ENCODE assay signal across 21 cellular contexts in genomic region chr7:121382479-121382878, GRCh38. TPM values are rescaled to one million over a fixed set of nuclear protein-coding genes. Genes with fewer than 3 reads are reported as not detected.
DNase-seq lines count a peak whose midpoint lies in the region; ATAC-seq, FAIRE-seq and TF ChIP-seq lines count a peak whose summit lies in the region.
"Had no signal": no experiment of that assay in that cellular context is flagged by ENCODE, and none has a peak within 500 bp of the region (broad histone marks: within the 10 kb centered on the region; RNA-seq: fewer than 3 reads in every experiment).

No MANE protein-coding gene starts in this region.

- TF ChIP-seq POLR2A in GM12878 (IDR thresholded peaks at IDR 0.05; ENCODE audit: low read depth, low read length): no peak

- no TSS peak for BruUV-seq in GM12878 (replicated peaks; lab: Mats Ljungman, UMichigan)

- intact Hi-C loops in GM12878 (cut with micrococcal nuclease; ENCODE audit: unreplicated experiment): loop anchor here (10.0 kb wide), 2 partner anchors 528 to 1252 kb away; partner anchors contain the start of gene TSPAN12

- no peaks in the 10 kb centered on the region for H3K9me3 ChIP-seq in OCI-LY1 (ENCODE audit: low read length)
- peaks cover 2% of the 10 kb centered on the region; the same call in 2 of the 3 replicates for H3K9me3 ChIP-seq in GM12878 (replicated peaks; ENCODE audit: control insufficient read depth, insufficient read depth, low read length)

- ATAC-seq in GM12878 (no peak), SK-N-SH treated with all-trans-retinoic acid at 6 μM for 48 hours (no peak)
- no peak for ATAC-seq in stimulated activated memory B cell treated with anti-CD40 and anti-IgM and Interleukin-4, amounts not matched to agents 10 μg/mL and 1 μg/mL and 100 μg/mL, for 72 hours
- ATAC-seq: CD8-positive, alpha-beta T cell had no signal

- H2AFZ ChIP-seq in OCI-LY1 (ENCODE audit: low read length) (no peak overlapping the region), GM12878 (ENCODE audit: control insufficient read depth, low read depth, low read length) (no peak overlapping the region)

- H3K27me3 ChIP-seq in OCI-LY1 (ENCODE audit: insufficient read depth, low read length) (no peaks in the 10 kb centered on the region), GM12878 (replicated peaks in 1 of 2; ENCODE audit: control insufficient read depth in 2 of 2, insufficient read depth in 2 of 2, low read length in 1 of 2) (no peaks in the 10 kb centered on the region)

- H3K4me2 ChIP-seq in OCI-LY1 (ENCODE audit: low read length) (no peak overlapping the region), GM12878 (ENCODE audit: control insufficient read depth, insufficient read depth) (no peak overlapping the region)

- H3K9me3 Mint-ChIP-seq in stimulated activated memory B cell treated with anti-CD40 and anti-IgM and Interleukin-4, amounts not matched to agents 10 μg/mL and 1 μg/mL and 100 μg/mL, for 72 hours: no peaks in the 10 kb centered on the region
- H3K9me3 Mint-ChIP-seq: CD8-positive, alpha-beta T cell; H9; HFFc6; T-helper 1 cell treated with Interleukin-12 subunit alpha and Interleukin-12 subunit beta and Interleukin-4 antibody, amounts not matched to agents 30 μg/mL and 1 μg/mL, for 36 hours had no signal

- peak overlapping the region; percentile 77 for H3K27ac ChIP-seq in OCI-LY1 (ENCODE audit: low read depth, low read length, poor library complexity, severe bottlenecking)
- peak overlapping the region; percentile 35; the same call in 1 of the 2 replicates for H3K27ac ChIP-seq in GM12878 (ENCODE audit: control insufficient read depth, insufficient read depth)

- in situ Hi-C loops in GM12878 (cut with MboI): loop anchor here (25.0 kb wide), 1 partner anchor 970 kb away; no protein-coding TSS in a partner anchor

- H3K4me3 Mint-ChIP-seq in stimulated activated memory B cell treated with anti-CD40 and anti-IgM and Interleukin-4, amounts not matched to agents 10 μg/mL and 1 μg/mL and 100 μg/mL, for 72 hours: no peak overlapping the region
- H3K4me3 Mint-ChIP-seq: CD8-positive, alpha-beta T cell; H9; HFFc6; T-helper 1 cell treated with Interleukin-12 subunit alpha and Interleukin-12 subunit beta and Interleukin-4 antibody, amounts not matched to agents 30 μg/mL and 1 μg/mL, for 36 hours had no signal

- RAD21 ChIA-PET in GM12878 (lab: Charles Lee; ENCODE audit: unreplicated experiment): interaction anchor here (0.7 to 10.5 kb wide), 4 partner anchors 8 to 1333 kb away, joined by 3 to 272 read pairs (median 60); partner anchors contain the start of gene FAM3C

- no peaks in the 10 kb centered on the region for H3F3A ChIP-seq in OCI-LY1 (ENCODE audit: insufficient read depth, low read length)

- TF ChIP-seq RAD21 in GM12878 (IDR thresholded peaks at IDR 0.05; ENCODE audit: insufficient read depth, low read depth, low read length): no peak

- no peaks in the 10 kb centered on the region for H3K9me2 ChIP-seq in OCI-LY1 (ENCODE audit: low read depth, low read length)

- FAIRE-seq in GM12878 (lab: Jason Lieb, UNC): no peak

- peak overlapping the region; percentile 91 for H3K27ac Mint-ChIP-seq in stimulated activated memory B cell treated with anti-CD40 and anti-IgM and Interleukin-4, amounts not matched to agents 10 μg/mL and 1 μg/mL and 100 μg/mL, for 72 hours
- H3K27ac Mint-ChIP-seq: CD8-positive, alpha-beta T cell; H9; HFFc6; T-helper 1 cell treated with Interleukin-12 subunit alpha and Interleukin-12 subunit beta and Interleukin-4 antibody, amounts not matched to agents 30 μg/mL and 1 μg/mL, for 36 hours had no signal

- TF ChIP-seq CTCF in GM12864 (IDR thresholded peaks at IDR 0.05; ENCODE audit: low read depth, low read length, missing control alignments): no peak
- TF ChIP-seq CTCF in OCI-LY1 (IDR thresholded peaks at IDR 0.05; ENCODE audit: low read length): no peak
- TF ChIP-seq CTCF in GM12878 (IDR thresholded peaks at IDR 0.05 in 2 of 3, conservative IDR thresholded peaks at IDR 0.05 in 1 of 3; ENCODE audit: control insufficient read depth in 2 of 3, extremely low read depth in 1 of 3, insufficient read depth in 1 of 3, low read depth in 3 of 3, low read length in 3 of 3): no peak

- H3K9ac ChIP-seq in OCI-LY1 (ENCODE audit: low read length) (no peak overlapping the region), GM12878 (ENCODE audit: control insufficient read depth, insufficient read depth, low read length) (no peak overlapping the region)

- POLR2A ChIA-PET in GM12878 (lab: Charles Lee): interaction anchor here (0.7 to 8.7 kb wide), 4 partner anchors 9 to 104 kb away, joined by 6 to 81 read pairs (median 28); partner anchors contain the start of gene FAM3C

- SMC1A ChIA-PET in GM12878 (lab: Charles Lee; ENCODE audit: uncharacterized antibody, unreplicated experiment): interaction anchor here (0.7 to 13.5 kb wide), 7 partner anchors 9 to 530 kb away, joined by 3 to 281 read pairs (median 19); partner anchors contain the start of gene FAM3C

- H3K27me3 Mint-ChIP-seq in stimulated activated memory B cell treated with anti-CD40 and anti-IgM and Interleukin-4, amounts not matched to agents 10 μg/mL and 1 μg/mL and 100 μg/mL, for 72 hours: no peaks in the 10 kb centered on the region

- H3K36me3 ChIP-seq in OCI-LY1 (ENCODE audit: insufficient read depth, low read length) (peaks cover 37% of the 10 kb centered on the region), GM12878 (ENCODE audit: control insufficient read depth in 2 of 2, insufficient read depth in 2 of 2, low read length in 1 of 2) (peaks cover 0 to 13% of the 10 kb centered on the region in 2 experiments; a peak in 2 of 4 replicates)

- peak; percentile 26 for DNase-seq in GM12864 (ENCODE audit: low read depth)
- no peak for DNase-seq in GM12878 (ENCODE audit: low read depth, low spot score)
- DNase-seq in activated naive CD4-positive, alpha-beta T cell treated with Interleukin-2 at 50 U/mL for 16 hours: no peak
- no peak for DNase-seq in H4 (ENCODE audit: low spot score)
- DNase-seq in NCI-H1694 (lab: John Stamatoyannopoulos, UW): no peak
- DNase-seq: C1 segment of cervical spinal cord; CD8-positive, alpha-beta T cell; DND-41; H9; HFFc6; KG1; NCI-H1694 treated with DMSO at 0.1 percent for 48 hours; NCI-H2081 treated with DMSO at 0.1 percent for 48 hours; NCI-H446; NCI-H526 had no signal

- H3K79me2 ChIP-seq in OCI-LY1 (ENCODE audit: insufficient read depth, low read length) (peaks cover 48% of the 10 kb centered on the region), GM12878 (ENCODE audit: control insufficient read depth, insufficient read depth, low read length) (peaks cover 59% of the 10 kb centered on the region)

- CTCF ChIA-PET in GM12878 (lab: Yijun Ruan, JAX): interaction anchor here (1.1 to 12.1 kb wide), 6 partner anchors 8 to 69 kb away, joined by 3 to 87 read pairs (median 12); partner anchors contain the start of gene FAM3C

- H3K4me1 Mint-ChIP-seq in stimulated activated memory B cell treated with anti-CD40 and anti-IgM and Interleukin-4, amounts not matched to agents 10 μg/mL and 1 μg/mL and 100 μg/mL, for 72 hours: peaks cover 74% of the 10 kb centered on the region

- no peak for TF ChIP-seq EP300 in GM12878 (IDR thresholded peaks at IDR 0.05; ENCODE audit: borderline replicate concordance in 1 of 2, control insufficient read depth in 1 of 2, low read depth in 2 of 2, low read length in 2 of 2)

- H3K4me3 ChIP-seq in GM12864 (ENCODE audit: low read depth, low read length) (no peak overlapping the region), OCI-LY1 (ENCODE audit: low read depth, low read length, poor library complexity, severe bottlenecking) (no peak overlapping the region), GM12878 (no peak overlapping the region)

- H3K4me1 ChIP-seq in OCI-LY1 (ENCODE audit: insufficient read depth, low read length, severe bottlenecking): peaks cover 79% of the 10 kb centered on the region
- peaks cover 38% of the 10 kb centered on the region for H3K4me1 ChIP-seq in GM12878 (ENCODE audit: control insufficient read depth, insufficient read depth, low read length)

- peaks cover 37% of the 10 kb centered on the region for H3K36me3 Mint-ChIP-seq in stimulated activated memory B cell treated with anti-CD40 and anti-IgM and Interleukin-4, amounts not matched to agents 10 μg/mL and 1 μg/mL and 100 μg/mL, for 72 hours

- H4K20me1 ChIP-seq in OCI-LY1 (ENCODE audit: insufficient read depth, low read length) (no peaks in the 10 kb centered on the region), GM12878 (ENCODE audit: control insufficient read depth, insufficient read depth) (no peaks in the 10 kb centered on the region)

RNA-seq across cellular contexts. Expression of gene FAM3C, which starts 13.6 kb away (rescaled TPM):
- total RNA-seq in GM12878 (2013; cell fraction: nucleolus; rRNA removed): 225 and 231 TPM in 2 replicates
- 23.6 and 28.8 TPM in 2 replicates for total RNA-seq in GM12878 (2014; rRNA removed)
- 22.8 and 23.5 TPM in 2 replicates for total RNA-seq in GM12878 (2014; rRNA removed; fragmentation: Illumina TruSeq; extraction: Trizol)
- total RNA-seq in GM12878 (2021): 25.0 and 25.7 TPM in 2 replicates
- polyA plus RNA-seq in GM12878 (2011; ENCODE audit: low read depth): 25.9 TPM
- polyA plus RNA-seq in GM12878 (2011; rRNA removed): 110 and 179 TPM in 2 replicates
- 24.1 and 27.6 TPM in 2 replicates for polyA plus RNA-seq in GM12878 (2011; cell fraction: cytosol; rRNA removed)
- 72.4 and 86.3 TPM in 2 replicates for polyA plus RNA-seq in GM12878 (2011; cell fraction: nucleus; rRNA removed)
- polyA plus RNA-seq in GM12878 (2012): 40.1 and 44.7 TPM in 2 replicates
- 34.6 and 50.6 TPM in 2 replicates for polyA plus RNA-seq in GM12878 (2014; fragmentation: Illumina TruSeq; extraction: Trizol)
- polyA plus RNA-seq in GM12878 (2014; fragmentation: Nextera tagmentation; extraction: Ambion mirVana): 10 to 100 TPM; 11.0 to 13.6 TPM
- 26.0 and 30.6 TPM in 2 replicates for polyA plus RNA-seq in GM12878 (2014; rRNA removed)
- 10 to 100 TPM; 33.4 to 38.0 TPM for polyA plus RNA-seq in GM12878 (2016; fragmentation: Nextera tagmentation; extraction: Ambion mirVana)
- 30.8 and 44.3 TPM in 2 replicates for polyA minus RNA-seq in GM12878 (2011; rRNA and poly(A)+ RNA removed)
- polyA minus RNA-seq in GM12878 (2011; cell fraction: cytosol; rRNA and poly(A)+ RNA removed): 14.0 and 20.4 TPM in 2 replicates
- 104 and 136 TPM in 2 replicates for polyA minus RNA-seq in GM12878 (2011; cell fraction: nucleus; rRNA and poly(A)+ RNA removed)
- 55.7 and 57.7 TPM in 2 replicates for total RNA-seq in H4 (2014; rRNA removed; shearing (Covaris generic))

RNA-seq across cellular contexts. Expression of gene WNT16, which starts 53.7 kb away (rescaled TPM):
- total RNA-seq in GM12878 (2013; cell fraction: nucleolus; rRNA removed): not detected in 2 replicates
- total RNA-seq in GM12878 (2014; rRNA removed): 0.11 TPM in 1 of 2 replicates, not detected in the other
- not detected in 2 replicates for total RNA-seq in GM12878 (2014; rRNA removed; fragmentation: Illumina TruSeq; extraction: Trizol)
- 0.16 TPM in 1 of 2 replicates, not detected in the other for total RNA-seq in GM12878 (2021)
- 0.13 TPM for polyA plus RNA-seq in GM12878 (2011; ENCODE audit: low read depth)
- 0.05 TPM in 1 of 2 replicates, not detected in the other for polyA plus RNA-seq in GM12878 (2011; rRNA removed)
- polyA plus RNA-seq in GM12878 (2011; cell fraction: cytosol; rRNA removed): 0.01 TPM in 1 of 2 replicates, not detected in the other
- polyA plus RNA-seq in GM12878 (2011; cell fraction: nucleus; rRNA removed): not detected in 2 replicates
- polyA plus RNA-seq in GM12878 (2012): not detected in 2 replicates
- 0.10 TPM in 1 of 2 replicates, not detected in the other for polyA plus RNA-seq in GM12878 (2014; fragmentation: Illumina TruSeq; extraction: Trizol)
- polyA plus RNA-seq in GM12878 (2014; fragmentation: Nextera tagmentation; extraction: Ambion mirVana): under 1 TPM in 1 of 2 experiments, not detected in 1; 0.05 TPM
- 0.06 TPM in 1 of 2 replicates, not detected in the other for polyA plus RNA-seq in GM12878 (2014; rRNA removed)
- under 1 TPM in 1 of 2 experiments, not detected in 1; 0.07 TPM for polyA plus RNA-seq in GM12878 (2016; fragmentation: Nextera tagmentation; extraction: Ambion mirVana)
- polyA minus RNA-seq in GM12878 (2011; rRNA and poly(A)+ RNA removed): not detected in 2 replicates
- polyA minus RNA-seq in GM12878 (2011; cell fraction: cytosol; rRNA and poly(A)+ RNA removed): not detected in 2 replicates
- not detected in 2 replicates for polyA minus RNA-seq in GM12878 (2011; cell fraction: nucleus; rRNA and poly(A)+ RNA removed)
- not detected in 2 replicates for total RNA-seq in H4 (2014; rRNA removed; shearing (Covaris generic))
- total RNA-seq: CD8-positive, alpha-beta T cell; G401; H9; HT1080 had no signal
